Comparison of ENCODE assay signal across 1 cellular context in genomic region chr2:51960846-51961335, GRCh38.
TF ChIP-seq lines count a peak whose summit lies in the region.

No MANE protein-coding gene starts in this region.

TF ChIP-seq in GM23338, 12 proteins besides CTCF, POLR2A, EP300 and RAD21 (continued from another document):
- TF ChIP-seq REST (IDR thresholded peaks at IDR 0.05; ENCODE audit: unreplicated experiment) (no peak), ETS1 (IDR thresholded peaks at IDR 0.05) (no peak)
TF ChIP-seq in GM23338: peak in this region for 0.
